8 cellular contexts compared by ENCODE assay signal in genomic region chr7:1368682-1369571, GRCh38.
DNase-seq lines count a peak whose midpoint lies in the region; ATAC-seq, FAIRE-seq and TF ChIP-seq lines count a peak whose summit lies in the region.

No MANE protein-coding gene starts in this region.

- H4K20me1 ChIP-seq in endothelial cell of umbilical vein (replicated peaks; ENCODE audit: control insufficient read depth, extremely low read depth, insufficient read depth, low read length) = no peaks in the 10 kb centered on the region

- no TSS peak for BruUV-seq in endothelial cell of umbilical vein (replicated peaks; lab: Mats Ljungman, UMichigan)

- TF ChIP-seq CTCF in endothelial cell of umbilical vein (IDR thresholded peaks at IDR 0.05; ENCODE audit: extremely low read depth in 1 of 2, insufficient read depth in 1 of 2, low read depth in 1 of 2, low read length in 2 of 2) = peak in 1 of 2 donors; percentile 40

- dilution Hi-C loops in endothelial cell of umbilical vein (cut with MboI; ENCODE audit: extremely low pct_ligation_motif_present, low sequenced_read_pairs) = no loop called here

- no peak overlapping the region for H3K27ac ChIP-seq in endothelial cell of umbilical vein (ENCODE audit: insufficient read depth, low read depth, low read length)

- H3K9ac ChIP-seq in endothelial cell of umbilical vein (replicated peaks; ENCODE audit: extremely low read depth, insufficient read depth, low read length) = no peak overlapping the region

- H3K36me3 ChIP-seq in endothelial cell of umbilical vein (ENCODE audit: control insufficient read depth in 2 of 2, extremely low read depth in 1 of 2, insufficient read depth in 2 of 2, low read length in 2 of 2) = no peaks in the 10 kb centered on the region

- no peak for ATAC-seq in HG02938 (IDR thresholded peaks at IDR 0.05; ENCODE audit: unreplicated experiment)
- no peak for ATAC-seq in left colon

- intact Hi-C loops in endothelial cell of umbilical vein (cut with micrococcal nuclease) (no loop called here), left colon (cut with DNase I, micrococcal nuclease) (no loop called here)

- no peaks in the 10 kb centered on the region for H3K9me1 ChIP-seq in endothelial cell of umbilical vein (replicated peaks; ENCODE audit: control insufficient read depth, extremely low read depth, insufficient read depth, low read length)

- H3K4me2 ChIP-seq in endothelial cell of umbilical vein (ENCODE audit: insufficient read depth, low read length) = no peak overlapping the region

- H3K4me3 ChIP-seq in endothelial cell of umbilical vein (replicated peaks in 1 of 3; ENCODE audit: insufficient read depth in 1 of 3, low read depth in 1 of 3, low read length in 3 of 3) = no peak overlapping the region

- peaks cover 5 to 9% of the 10 kb centered on the region in 2 experiments for H3K27me3 ChIP-seq in endothelial cell of umbilical vein (ENCODE audit: control insufficient read depth in 2 of 2, insufficient read depth in 2 of 2, low read length in 2 of 2)

- H3K79me2 ChIP-seq in endothelial cell of umbilical vein (ENCODE audit: control insufficient read depth, insufficient read depth, low read length) = no peaks in the 10 kb centered on the region

- FAIRE-seq in GM18507 (lab: Jason Lieb, UNC) = no peak
- no peak for FAIRE-seq in endothelial cell of umbilical vein (lab: Jason Lieb, UNC)

- DNase-seq in AG20443 (ENCODE audit: low spot score) (peak; percentile 66), GM18507 (ENCODE audit: extremely low spot score, insufficient read length, low read depth) (peak; percentile 43), RPMI8226 (peak; percentile 64), endothelial cell of umbilical vein (ENCODE audit: low read depth, low spot score) (peak; percentile 4), NCI-H774 (lab: John Stamatoyannopoulos, UW) (no peak), left colon (no peak)
- DNase-seq in stimulated activated CD8-positive, alpha-beta memory T cell treated with anti-CD3 and anti-CD28 coated beads, Interleukin-15, amount 100 ng/mL, for 1 hour (ENCODE audit: low read depth) = peak; percentile 6

- POLR2A ChIA-PET in endothelial cell of umbilical vein (lab: Charles Lee) = no interaction called here

- H3K4me1 ChIP-seq in endothelial cell of umbilical vein (ENCODE audit: control insufficient read depth, extremely low read depth, insufficient read depth, low read length) = no peaks in the 10 kb centered on the region

- CTCF ChIA-PET in endothelial cell of umbilical vein (lab: Charles Lee) = interaction anchor here (0.6 to 1.4 kb wide), 5 partner anchors 52 to 144 kb away, joined by 3 read pairs; no protein-coding TSS in a partner anchor

- no peaks in the 10 kb centered on the region for H3K9me3 ChIP-seq in endothelial cell of umbilical vein (replicated peaks; ENCODE audit: control insufficient read depth, insufficient read depth, low read length)

- no peak for TF ChIP-seq POLR2A in endothelial cell of umbilical vein (IDR thresholded peaks at IDR 0.05; ENCODE audit: low read depth, low read length)

- H2AFZ ChIP-seq in endothelial cell of umbilical vein (ENCODE audit: low read depth, low read length) = no peak overlapping the region

TF ChIP-seq in endothelial cell of umbilical vein, 7 proteins besides CTCF, POLR2A, EP300 and RAD21:
- TF ChIP-seq POLR2AphosphoS5 (IDR thresholded peaks at IDR 0.05; ENCODE audit: insufficient read depth, low read depth, low read length) (no peak), MAX (IDR thresholded peaks at IDR 0.05; ENCODE audit: insufficient read depth, insufficient read length) (no peak), JUN (IDR thresholded peaks at IDR 0.05; ENCODE audit: borderline replicate concordance, insufficient read depth, insufficient read length, low read depth) (no peak), EZH2 (IDR thresholded peaks at IDR 0.05; ENCODE audit: borderline replicate concordance, low read depth, low read length, severe bottlenecking) (no peak), FOS (IDR thresholded peaks at IDR 0.05; ENCODE audit: borderline replicate concordance, insufficient read depth, low read length) (no peak), GATA2 (IDR thresholded peaks at IDR 0.05; ENCODE audit: insufficient read depth, insufficient read length, low read depth, low read length) (no peak), MYC (IDR thresholded peaks at IDR 0.05; ENCODE audit: low read depth, low read length) (no peak)

Comparison
In these comparisons a context has a peak if more than half of its experiments do, and no peak if none do; other contexts are left out.
1. DNase-seq: peak in AG20443 (single experiment), GM18507 (single experiment), RPMI8226 (single experiment), endothelial cell of umbilical vein (single experiment) and stimulated activated CD8-positive, alpha-beta memory T cell treated with anti-CD3 and anti-CD28 coated beads, Interleukin-15, amount 100 ng/mL, for 1 hour (single experiment); none in NCI-H774 (single experiment) and left colon (0 of 2).